34 cellular contexts compared by ENCODE assay signal in genomic region chr2:104179644-104180043, GRCh38.
"Had no signal": no experiment of that assay in that cellular context is flagged by ENCODE, and none has a peak within 500 bp of the region (broad histone marks: within the 10 kb centered on the region; RNA-seq: fewer than 3 reads in every experiment).

No MANE protein-coding gene starts in this region.

- H3K9me3 ChIP-seq: MG63 had no signal

- H3K4me3 ChIP-seq: MG63 had no signal

- H3K27me3 ChIP-seq: MG63 had no signal

- H3K36me3 ChIP-seq: MG63 had no signal

- DNase-seq: Karpas-422, Kasumi-1, MG63, MM.1S, MV-4-11, NCI-H1048, NCI-H1092, NCI-H1092 treated with DMSO at 0.1 percent for 48 hours, NCI-H1105, NCI-H1105 treated with DMSO at 0.1 percent for 48 hours, NCI-H1417, NCI-H1417 treated with DMSO at 0.1 percent for 48 hours, NCI-H1436, NCI-H1436 treated with DMSO at 0.1 percent for 48 hours, NCI-H146, NCI-H1694, NCI-H1694 treated with DMSO at 0.1 percent for 48 hours, NCI-H187, NCI-H187 treated with DMSO at 0.1 percent for 48 hours, NCI-H1930, NCI-H2029, NCI-H2029 treated with DMSO at 0.1 percent for 48 hours, NCI-H2081, NCI-H2081 treated with DMSO at 0.1 percent for 48 hours, NCI-H2107, NCI-H2171, NCI-H2171 treated with DMSO at 0.1 percent for 48 hours, NCI-H2227 treated with DMSO at 0.1 percent for 48 hours, NCI-H226, NCI-H345, NCI-H446, NCI-H446 treated with DMSO at 0.1 percent for 48 hours, NCI-H510A, NCI-H510A treated with DMSO at 0.1 percent for 48 hours had no signal
